In the genomic region with DNA sequence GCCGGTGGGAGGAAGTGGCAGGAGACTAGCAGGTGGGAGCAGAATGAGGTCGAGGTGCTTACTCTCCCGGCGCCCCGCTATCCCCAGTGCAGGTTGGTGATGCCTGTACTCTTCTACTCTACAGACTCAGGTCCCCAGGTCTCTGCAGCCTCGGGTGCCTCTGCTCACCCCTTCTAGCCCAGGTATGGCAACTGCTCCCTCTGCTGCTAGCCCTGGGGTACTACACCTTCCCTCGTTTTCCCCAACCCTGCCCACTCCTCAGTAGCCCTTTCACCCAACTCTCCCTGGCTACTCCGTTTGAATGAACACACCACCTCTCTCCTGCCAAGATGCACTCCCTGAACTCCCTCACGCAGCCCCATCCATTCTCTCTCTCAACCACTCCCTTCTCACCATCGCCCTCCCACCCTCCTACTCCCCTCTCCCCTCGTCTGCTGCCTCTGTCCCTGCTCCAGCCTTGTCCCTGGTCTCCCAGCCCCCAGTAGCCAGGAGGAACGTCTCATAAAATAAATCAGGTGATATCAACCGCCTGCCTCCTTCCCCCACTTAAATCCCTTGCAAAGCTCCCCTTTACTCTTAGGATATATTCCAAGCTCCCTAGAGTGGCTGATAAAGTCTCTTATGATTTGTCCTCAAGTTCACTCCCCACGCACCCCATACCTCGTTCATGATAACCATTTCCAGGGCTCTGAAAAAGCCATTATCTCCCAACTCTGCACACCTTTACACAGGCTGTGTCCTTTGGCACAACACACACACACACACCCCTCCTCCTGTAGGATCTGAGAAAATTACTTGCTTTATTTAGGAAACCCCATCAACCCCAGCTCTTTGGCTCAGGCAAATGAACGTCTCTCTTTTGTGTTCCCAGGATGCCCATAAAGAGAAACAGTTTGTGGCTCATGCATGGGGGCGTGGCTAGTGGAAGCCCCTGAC, we compare ENCODE assay signal across 8 cellular contexts. TPM values are rescaled to one million over a fixed set of nuclear protein-coding genes. Genes with fewer than 3 reads are reported as not detected.
DNase-seq lines count a peak whose midpoint lies in the region; ATAC-seq, FAIRE-seq and TF ChIP-seq lines count a peak whose summit lies in the region.

No MANE protein-coding gene starts in this region.

- 7 to 8% methylated on average over 17 of the region's 17 CpGs for WGBS in upper lobe of left lung, 2 donors

- peaks cover 7% of the 10 kb centered on the region; the same call in 1 of the 2 replicates for H4K20me1 ChIP-seq in DND-41 (ENCODE audit: insufficient read depth, low read length)

- H3K36me3 ChIP-seq in DND-41 (ENCODE audit: insufficient read depth, low read length) (no peaks in the 10 kb centered on the region), upper lobe of left lung (no peaks in the 10 kb centered on the region)

- FAIRE-seq in RCC 7860 (lab: Jason Lieb, UNC) = no peak

- no peak for TF ChIP-seq POLR2A in upper lobe of left lung (IDR thresholded peaks at IDR 0.05)

- H3K4me2 ChIP-seq in DND-41 (ENCODE audit: insufficient read depth, low read length) = peak overlapping the region; percentile 59

- no peaks in the 10 kb centered on the region for H3K79me2 ChIP-seq in DND-41 (ENCODE audit: insufficient read depth, low read length)

- no peaks in the 10 kb centered on the region for H3K36me3 Mint-ChIP-seq in activated T-helper 17 cell treated with anti-CD3 and anti-CD28 coated beads, Interleukin-2, amount 50 U/mL, for 72 hours (ENCODE audit: low read depth)

- no peak overlapping the region for H3K27ac Mint-ChIP-seq in activated T-helper 17 cell treated with anti-CD3 and anti-CD28 coated beads, Interleukin-2, amount 50 U/mL, for 72 hours

- peaks cover 21% of the 10 kb centered on the region for H3K4me1 ChIP-seq in DND-41 (ENCODE audit: insufficient read depth, low read length)
- H3K4me1 ChIP-seq in upper lobe of left lung = peaks cover 18 to 32% (median 24%) of the 10 kb centered on the region in 4 donors

- no peak for TF ChIP-seq EP300 in upper lobe of left lung (IDR thresholded peaks at IDR 0.05)

- peaks cover 5% of the 10 kb centered on the region for H3K27me3 ChIP-seq in DND-41 (ENCODE audit: insufficient read depth, low read length, poor library complexity)
- peaks cover 0 to 45% (median 18%) of the 10 kb centered on the region in 4 donors for H3K27me3 ChIP-seq in upper lobe of left lung

- ATAC-seq in DND-41 (ENCODE audit: insufficient read depth, low read depth) = peak; percentile 56
- peak; percentile 60 for ATAC-seq in activated T-helper 17 cell treated with anti-CD3 and anti-CD28 coated beads, Interleukin-2, amount 50 U/mL, for 72 hours (replicated peaks)
- peak; percentile 42 for ATAC-seq in omental fat pad (ENCODE audit: low FRiP score)
- peak; percentile 80 to 81 for ATAC-seq in upper lobe of left lung (ENCODE audit: low FRiP score in 2 of 2)
- no peak for ATAC-seq in GM21576 (IDR thresholded peaks at IDR 0.05; ENCODE audit: unreplicated experiment)

- H3K9me3 Mint-ChIP-seq in activated T-helper 17 cell treated with anti-CD3 and anti-CD28 coated beads, Interleukin-2, amount 50 U/mL, for 72 hours = no peaks in the 10 kb centered on the region

- H3K27me3 Mint-ChIP-seq in activated T-helper 17 cell treated with anti-CD3 and anti-CD28 coated beads, Interleukin-2, amount 50 U/mL, for 72 hours = peaks cover 30% of the 10 kb centered on the region

- no peak overlapping the region for H2AFZ ChIP-seq in DND-41 (ENCODE audit: low read depth, low read length)

- H3K4me3 ChIP-seq in DND-41 (ENCODE audit: low read depth in 1 of 2, low read length in 2 of 2) = no peak overlapping the region
- peak overlapping the region; percentile 50 for H3K4me3 ChIP-seq in Jurkat, Clone E6-1 (ENCODE audit: low read length)
- peak overlapping the region; percentile 18 for H3K4me3 ChIP-seq in fibroblast of villous mesenchyme (ENCODE audit: low read depth, low read length)
- H3K4me3 ChIP-seq in upper lobe of left lung = no peak overlapping the region

- H3K4me3 Mint-ChIP-seq in activated T-helper 17 cell treated with anti-CD3 and anti-CD28 coated beads, Interleukin-2, amount 50 U/mL, for 72 hours = no peak overlapping the region

- TF ChIP-seq CTCF in DND-41 (IDR thresholded peaks at IDR 0.05; ENCODE audit: borderline replicate concordance, extremely low read depth, low read length, poor library complexity, severe bottlenecking) (peak; percentile 94), fibroblast of villous mesenchyme (IDR thresholded peaks at IDR 0.05; ENCODE audit: insufficient read depth, low read depth, low read length) (peak; percentile 93), omental fat pad (IDR thresholded peaks at IDR 0.05) (peak in 2 of 3 donors; percentile 18 to 52), upper lobe of left lung (IDR thresholded peaks at IDR 0.05) (peak; percentile 81 to 89 (median 86))

- peaks cover 8% of the 10 kb centered on the region for H3K4me1 Mint-ChIP-seq in activated T-helper 17 cell treated with anti-CD3 and anti-CD28 coated beads, Interleukin-2, amount 50 U/mL, for 72 hours

- H3K27ac ChIP-seq in DND-41 (ENCODE audit: low read length) (no peak overlapping the region), upper lobe of left lung (no peak overlapping the region)

- H3K9me3 ChIP-seq in DND-41 (ENCODE audit: insufficient read depth, low read length, severe bottlenecking) (no peaks in the 10 kb centered on the region), upper lobe of left lung (no peaks in the 10 kb centered on the region)

- DNase-seq in DND-41 (peak; percentile 69), RCC 7860 (ENCODE audit: low spot score) (peak; percentile 14), fibroblast of villous mesenchyme (ENCODE audit: low read depth) (peak; percentile 57), omental fat pad (ENCODE audit: low spot score) (no peak), upper lobe of left lung (peak in 1 of 2 donors; percentile 61)
- peak; percentile 57 for DNase-seq in Jurkat, Clone E6-1 (ENCODE audit: low read depth, low spot score)

- H3K9ac ChIP-seq in DND-41 (ENCODE audit: low read depth, low read length) = no peak overlapping the region

RNA-seq across cellular contexts. Expression of gene MEIS3, which starts 8.2 kb away (rescaled TPM):
- polyA plus RNA-seq in Jurkat, Clone E6-1 (2012; ENCODE audit: insufficient read depth, insufficient read length) = 0.81 TPM
- under 1 TPM in 1 of 2 donors, not detected in 1; 0.39 TPM for total RNA-seq in activated T-helper 17 cell treated with anti-CD3 and anti-CD28 coated beads, Interleukin-2, amount 50 U/mL, for 72 hours
- 38.0 and 60.6 TPM in 2 replicates for total RNA-seq in fibroblast of villous mesenchyme
- 10 to 100 TPM in 2 of 4 donors, 1 to 10 TPM in 2; 7.3 to 17.2 (median 11.6) TPM for total RNA-seq in omental fat pad
- total RNA-seq in upper lobe of left lung = 1 to 10 TPM in 5 of 6 donors, not detected in 1; 1.7 to 7.1 (median 3.8) TPM

RNA-seq across cellular contexts. Expression of gene SLC8A2, which starts 44.2 kb away (rescaled TPM):
- not detected for polyA plus RNA-seq in Jurkat, Clone E6-1 (2012; ENCODE audit: insufficient read depth, insufficient read length)
- total RNA-seq in activated T-helper 17 cell treated with anti-CD3 and anti-CD28 coated beads, Interleukin-2, amount 50 U/mL, for 72 hours = under 1 TPM; 0.06 to 0.50 TPM
- total RNA-seq in fibroblast of villous mesenchyme = not detected in 2 replicates
- total RNA-seq in omental fat pad = 1 to 10 TPM in 1 of 4 donors, under 1 TPM in 2, not detected in 1; 0.19 to 1.4 (median 0.47) TPM
- under 1 TPM in 3 of 6 donors, not detected in 3; 0.11 to 0.64 (median 0.15) TPM for total RNA-seq in upper lobe of left lung

RNA-seq across cellular contexts. Expression of gene KPTN, which starts 56.5 kb away (rescaled TPM):
- polyA plus RNA-seq in Jurkat, Clone E6-1 (2012; ENCODE audit: insufficient read depth, insufficient read length) = 20.6 TPM
- total RNA-seq in activated T-helper 17 cell treated with anti-CD3 and anti-CD28 coated beads, Interleukin-2, amount 50 U/mL, for 72 hours = 10 to 100 TPM; 12.9 to 17.7 TPM
- total RNA-seq in fibroblast of villous mesenchyme (2.6 and 3.9 TPM in 2 replicates), omental fat pad (1 to 10 TPM; 4.4 to 7.6 (median 5.5) TPM), upper lobe of left lung (10 to 100 TPM in 2 of 6 donors, 1 to 10 TPM in 4; 3.5 to 15.8 (median 7.4) TPM)

Comparison
In these comparisons a context has a peak if more than half of its experiments do, and no peak if none do; other contexts are left out.
1. H3K4me3 ChIP-seq: peak in Jurkat, Clone E6-1 (single experiment) and fibroblast of villous mesenchyme (single experiment); none in DND-41 (0 of 2) and upper lobe of left lung (0 of 4).
2. CTCF ChIP-seq: peak in every context shown above with its lines; median percentile 94 in DND-41; 93 in fibroblast of villous mesenchyme; 86 in upper lobe of left lung; 35 in omental fat pad.